16 cellular contexts compared by ENCODE assay signal in the genomic region with DNA sequence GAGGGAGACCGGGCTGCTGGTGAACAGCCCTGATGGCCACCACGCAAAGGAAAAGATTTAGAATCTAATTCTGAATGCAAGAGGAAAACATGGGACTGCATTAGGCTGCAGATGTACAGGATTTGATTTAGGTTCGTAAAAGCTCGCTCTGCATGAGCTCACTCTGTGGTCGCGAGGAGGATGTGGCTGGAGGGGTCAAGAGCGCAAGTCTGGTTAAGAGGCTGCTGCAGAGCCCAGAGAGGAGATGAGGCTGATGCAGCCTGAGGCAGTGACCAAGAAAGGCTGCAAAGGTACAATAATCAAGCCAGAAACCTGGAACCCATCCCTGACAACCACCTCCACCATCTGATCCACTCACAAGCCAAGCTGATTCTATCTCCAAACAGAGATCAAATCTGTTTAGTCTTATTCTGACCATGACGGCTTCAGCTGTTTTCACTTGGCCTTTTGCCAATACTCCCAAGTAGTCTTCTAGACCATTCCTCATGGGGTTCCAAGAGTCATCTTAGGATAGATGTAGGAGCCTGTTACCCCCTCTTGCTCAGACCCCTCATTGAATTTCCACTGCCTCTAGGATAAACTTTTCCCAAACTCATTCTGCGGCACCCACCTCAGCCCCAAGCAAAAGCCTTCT. TPM values are rescaled to one million over a fixed set of nuclear protein-coding genes. Genes with fewer than 3 reads are reported as not detected.
DNase-seq lines count a peak whose midpoint lies in the region; ATAC-seq, FAIRE-seq and TF ChIP-seq lines count a peak whose summit lies in the region.
"Had no signal": no experiment of that assay in that cellular context is flagged by ENCODE, and none has a peak within 500 bp of the region (broad histone marks: within the 10 kb centered on the region; RNA-seq: fewer than 3 reads in every experiment).

No MANE protein-coding gene starts in this region.

- H3K27me3 ChIP-seq in DND-41 (ENCODE audit: insufficient read depth, low read length, poor library complexity) (peaks cover 10% of the 10 kb centered on the region), SJCRH30 (no peaks in the 10 kb centered on the region), GM23248 (replicated peaks; ENCODE audit: insufficient read depth) (no peaks in the 10 kb centered on the region)

- no peak for DNase-seq in A549 (ENCODE audit: low read depth in 1 of 2, low spot score in 1 of 2)
- DNase-seq in DND-41, result no peak
- DNase-seq in SJCRH30, result peak; percentile 46 to 66
- peak; percentile 16 for DNase-seq in glomerular visceral epithelial cell (ENCODE audit: extremely low spot score)
- DNase-seq in ureter (ENCODE audit: low spot score), result no peak
- DNase-seq in activated naive CD4-positive, alpha-beta T cell (lab: John Stamatoyannopoulos, UW), result no peak
- no peak for DNase-seq in GM23248
- DNase-seq in activated naive CD4-positive, alpha-beta T cell treated with anti-CD3 and anti-CD28 coated beads, Interleukin-2, amount 50 U/mL, for 72 hours (ENCODE audit: low spot score in 2 of 2), result no peak
- DNase-seq: glutamatergic neuron, NCI-H2029 treated with DMSO at 0.1 percent for 48 hours had no signal

- H3K4me1 ChIP-seq in A549, result peaks cover 29% of the 10 kb centered on the region
- peaks cover 2% of the 10 kb centered on the region; the same call in 1 of the 2 replicates for H3K4me1 ChIP-seq in DND-41 (ENCODE audit: insufficient read depth, low read length)
- peaks cover 10% of the 10 kb centered on the region for H3K4me1 ChIP-seq in SJCRH30
- no peaks in the 10 kb centered on the region for H3K4me1 ChIP-seq in GM23248 (ENCODE audit: insufficient read depth)

- TF ChIP-seq POLR2A in A549 (IDR thresholded peaks at IDR 0.05; ENCODE audit: low read length), result no peak

- H3K9ac ChIP-seq in DND-41 (ENCODE audit: low read depth, low read length) (no peak overlapping the region), GM23248 (no peak overlapping the region)

- H3K27ac Mint-ChIP-seq in activated naive CD4-positive, alpha-beta T cell treated with anti-CD3 and anti-CD28 coated beads, Interleukin-2, amount 50 U/mL, for 72 hours, result no peak overlapping the region

- 92% methylated on average over 9 of the region's 9 CpGs for WGBS in A549 (ENCODE audit: missing lambda C conversion rate)
- 92% methylated on average over 9 of the region's 9 CpGs for WGBS in GM23248 (ENCODE audit: low coverage in 1 of 2, low lambda C conversion rate in 2 of 2, missing lambda C conversion rate in 2 of 2), 2 experiments

- POLR2A ChIA-PET in A549 (lab: Yijun Ruan, JAX), result no interaction called here

- in situ Hi-C loops in GM23248 (cut with MboI), result loop anchor here (25.0 kb wide), 1 partner anchor 407 kb away; a partner anchor contains a TSS

- H3F3A ChIP-seq in GM23248 (ENCODE audit: insufficient read depth), result no peaks in the 10 kb centered on the region

- H2AFZ ChIP-seq in DND-41 (ENCODE audit: low read depth, low read length), result no peak overlapping the region
- H2AFZ ChIP-seq in GM23248, result no peak overlapping the region

- CTCF ChIA-PET in A549 (lab: Yijun Ruan, JAX), result interaction anchor here (0.9 to 4.9 kb wide), 12 partner anchors 8 to 579 kb away, joined by 3 to 33 read pairs (median 4); no protein-coding TSS in a partner anchor

- FAIRE-seq in A549 (lab: Jason Lieb, UNC), result no peak
- FAIRE-seq: colon, GM12878, H54, islet of Langerhans had no signal

- ATAC-seq in A549 (no peak), DND-41 (ENCODE audit: insufficient read depth, low read depth) (peak; percentile 27; the same call in 1 of the 3 replicates)
- no peak for ATAC-seq in activated naive CD4-positive, alpha-beta T cell treated with anti-CD3 and anti-CD28 coated beads, Interleukin-2, amount 50 U/mL, for 72 hours
- ATAC-seq: GM12878 had no signal

- H3K9me3 Mint-ChIP-seq in activated naive CD4-positive, alpha-beta T cell treated with anti-CD3 and anti-CD28 coated beads, Interleukin-2, amount 50 U/mL, for 72 hours, result peaks cover 0 to 3% of the 10 kb centered on the region in 2 donors

- peak overlapping the region; percentile 49; the same call in 1 of the 3 replicates for H3K4me2 ChIP-seq in A549
- H3K4me2 ChIP-seq in DND-41 (ENCODE audit: insufficient read depth, low read length), result no peak overlapping the region
- H3K4me2 ChIP-seq in GM23248 (ENCODE audit: unreplicated experiment), result no peak overlapping the region

- no peaks in the 10 kb centered on the region for H4K20me1 ChIP-seq in DND-41 (ENCODE audit: insufficient read depth, low read length)
- no peaks in the 10 kb centered on the region for H4K20me1 ChIP-seq in GM23248 (ENCODE audit: insufficient read depth)

- no peaks in the 10 kb centered on the region for H3K79me2 ChIP-seq in DND-41 (ENCODE audit: insufficient read depth, low read length)
- no peaks in the 10 kb centered on the region for H3K79me2 ChIP-seq in GM23248 (ENCODE audit: insufficient read depth)

- H3K27ac ChIP-seq in A549 (peak overlapping the region; percentile 52 to 77), DND-41 (ENCODE audit: low read length) (no peak overlapping the region), SJCRH30 (no peak overlapping the region), GM23248 (no peak overlapping the region)
- H3K27ac ChIP-seq: C4-2B, RWPE1 had no signal

- H3K9me3 ChIP-seq in A549 (peaks cover 6% of the 10 kb centered on the region; the same call in 1 of the 3 replicates), DND-41 (ENCODE audit: insufficient read depth, low read length, severe bottlenecking) (no peaks in the 10 kb centered on the region), SJCRH30 (replicated peaks) (peaks cover 2% of the 10 kb centered on the region; the same call in 1 of the 2 replicates), GM23248 (ENCODE audit: low read depth) (no peaks in the 10 kb centered on the region)

- H3K9me2 ChIP-seq in GM23248 (ENCODE audit: insufficient read depth), result no peaks in the 10 kb centered on the region

- TF ChIP-seq EP300 in A549 (IDR thresholded peaks at IDR 0.05), result no peak

- no peak overlapping the region for H3K4me3 ChIP-seq in A549
- H3K4me3 ChIP-seq in DND-41 (ENCODE audit: low read depth in 1 of 2, low read length in 2 of 2), result no peak overlapping the region
- no peak overlapping the region for H3K4me3 ChIP-seq in SJCRH30
- no peak overlapping the region for H3K4me3 ChIP-seq in GM23248
- H3K4me3 ChIP-seq: GM12878 had no signal

- no peaks in the 10 kb centered on the region for H3K36me3 ChIP-seq in DND-41 (ENCODE audit: insufficient read depth, low read length)
- H3K36me3 ChIP-seq in SJCRH30, result no peaks in the 10 kb centered on the region
- H3K36me3 ChIP-seq in GM23248 (ENCODE audit: low read depth), result no peaks in the 10 kb centered on the region

- H3K36me3 Mint-ChIP-seq in activated naive CD4-positive, alpha-beta T cell treated with anti-CD3 and anti-CD28 coated beads, Interleukin-2, amount 50 U/mL, for 72 hours, result no peaks in the 10 kb centered on the region

- TF ChIP-seq RAD21 in A549 (conservative IDR thresholded peaks at IDR 0.05 in 1 of 2, IDR thresholded peaks at IDR 0.05 in 1 of 2), result no peak

- TF ChIP-seq CTCF in A549 (IDR thresholded peaks at IDR 0.05), result no peak
- TF ChIP-seq CTCF in DND-41 (IDR thresholded peaks at IDR 0.05; ENCODE audit: borderline replicate concordance, extremely low read depth, low read length, poor library complexity, severe bottlenecking), result no peak

TF ChIP-seq in A549, 52 proteins besides CTCF, POLR2A, EP300 and RAD21 (continues in another document):
- no peak for TF ChIP-seq RFX5 (IDR thresholded peaks at IDR 0.05)
- TF ChIP-seq, protein P1, sequence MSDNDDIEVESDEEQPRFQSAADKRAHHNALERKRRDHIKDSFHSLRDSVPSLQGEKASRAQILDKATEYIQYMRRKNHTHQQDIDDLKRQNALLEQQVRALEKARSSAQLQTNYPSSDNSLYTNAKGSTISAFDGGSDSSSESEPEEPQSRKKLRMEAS (IDR thresholded peaks at IDR 0.05), result no peak
- no peak for TF ChIP-seq PHF8 (IDR thresholded peaks at IDR 0.05; ENCODE audit: borderline replicate concordance, low read depth)
- TF ChIP-seq NPAS2 (CRISPR knock-in tag; IDR thresholded peaks at IDR 0.05; ENCODE audit: borderline replicate concordance), result no peak
- TF ChIP-seq, protein P2, sequence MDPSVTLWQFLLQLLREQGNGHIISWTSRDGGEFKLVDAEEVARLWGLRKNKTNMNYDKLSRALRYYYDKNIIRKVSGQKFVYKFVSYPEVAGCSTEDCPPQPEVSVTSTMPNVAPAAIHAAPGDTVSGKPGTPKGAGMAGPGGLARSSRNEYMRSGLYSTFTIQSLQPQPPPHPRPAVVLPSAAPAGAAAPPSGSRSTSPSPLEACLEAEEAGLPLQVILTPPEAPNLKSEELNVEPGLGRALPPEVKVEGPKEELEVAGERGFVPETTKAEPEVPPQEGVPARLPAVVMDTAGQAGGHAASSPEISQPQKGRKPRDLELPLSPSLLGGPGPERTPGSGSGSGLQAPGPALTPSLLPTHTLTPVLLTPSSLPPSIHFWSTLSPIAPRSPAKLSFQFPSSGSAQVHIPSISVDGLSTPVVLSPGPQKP (IDR thresholded peaks at IDR 0.05; ENCODE audit: low read depth, low read length), result no peak
- TF ChIP-seq ZSCAN20 (CRISPR knock-in tag; IDR thresholded peaks at IDR 0.05), result no peak
- TF ChIP-seq NFE2L2 (conservative IDR thresholded peaks at IDR 0.05; ENCODE audit: low read length), result no peak
- TF ChIP-seq CBX2 (IDR thresholded peaks at IDR 0.05; ENCODE audit: borderline replicate concordance, low read depth), result no peak
- TF ChIP-seq, protein P3, sequence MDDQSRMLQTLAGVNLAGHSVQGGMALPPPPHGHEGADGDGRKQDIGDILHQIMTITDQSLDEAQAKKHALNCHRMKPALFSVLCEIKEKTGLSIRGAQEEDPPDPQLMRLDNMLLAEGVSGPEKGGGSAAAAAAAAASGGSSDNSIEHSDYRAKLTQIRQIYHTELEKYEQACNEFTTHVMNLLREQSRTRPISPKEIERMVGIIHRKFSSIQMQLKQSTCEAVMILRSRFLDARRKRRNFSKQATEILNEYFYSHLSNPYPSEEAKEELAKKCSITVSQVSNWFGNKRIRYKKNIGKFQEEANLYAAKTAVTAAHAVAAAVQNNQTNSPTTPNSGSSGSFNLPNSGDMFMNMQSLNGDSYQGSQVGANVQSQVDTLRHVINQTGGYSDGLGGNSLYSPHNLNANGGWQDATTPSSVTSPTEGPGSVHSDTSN (IDR thresholded peaks at IDR 0.05), result no peak

RNA-seq across cellular contexts. Expression of a gene that starts 58.9 kb away (rescaled TPM):
- polyA plus RNA-seq in A549 (2011; rRNA removed), result 64.5 and 70.4 TPM in 2 replicates
- 27.9 and 31.3 TPM in 2 replicates for polyA plus RNA-seq in A549 (2012; cell fraction: cytosol; rRNA removed)
- 20.0 and 21.9 TPM in 2 replicates for polyA plus RNA-seq in A549 (2012; cell fraction: nucleus; rRNA removed)
- 48.4 to 70.9 TPM (median 67.9 TPM) in 3 replicates for polyA plus RNA-seq in A549 (2017; fragmentation: RNase III; extraction: RNeasy Plus Mini Kit Qiagen cat#74134 plus additional on column Dnase treatment)
- 34.9 and 39.7 TPM in 2 replicates for polyA minus RNA-seq in A549 (2011; rRNA and poly(A)+ RNA removed)
- total RNA-seq in SJCRH30 (2014; rRNA removed; shearing (Covaris generic)), result 12.2 and 13.0 TPM in 2 replicates
- total RNA-seq in ureter, result 24.4 TPM
- total RNA-seq in GM23248 (2014; rRNA removed; shearing (Covaris generic)), result 2.4 and 4.8 TPM in 2 replicates
- 1.3 and 1.4 TPM in 2 replicates for polyA plus RNA-seq in GM23248 (2016; fragmentation: Nextera tagmentation; extraction: Ambion mirVana)
- total RNA-seq in activated naive CD4-positive, alpha-beta T cell treated with anti-CD3 and anti-CD28 coated beads, Interleukin-2, amount 50 U/mL, for 72 hours, result 10 to 100 TPM; 26.1 to 50.0 TPM

Comparison
In these comparisons a context has a peak if more than half of its experiments do, and no peak if none do; other contexts are left out.
1. DNase-seq: peak in SJCRH30 (2 of 2) and glomerular visceral epithelial cell (single experiment); none in A549 (0 of 2), DND-41 (single experiment), ureter (single experiment), activated naive CD4-positive, alpha-beta T cell (0 of 4), GM23248 (single experiment) and activated naive CD4-positive, alpha-beta T cell treated with anti-CD3 and anti-CD28 coated beads, Interleukin-2, amount 50 U/mL, for 72 hours (0 of 2).
2. H3K27ac ChIP-seq: peak in A549 (2 of 2); none in DND-41 (single experiment), SJCRH30 (single experiment) and GM23248 (single experiment).